8 cellular contexts compared by ENCODE assay signal in the genomic region with DNA sequence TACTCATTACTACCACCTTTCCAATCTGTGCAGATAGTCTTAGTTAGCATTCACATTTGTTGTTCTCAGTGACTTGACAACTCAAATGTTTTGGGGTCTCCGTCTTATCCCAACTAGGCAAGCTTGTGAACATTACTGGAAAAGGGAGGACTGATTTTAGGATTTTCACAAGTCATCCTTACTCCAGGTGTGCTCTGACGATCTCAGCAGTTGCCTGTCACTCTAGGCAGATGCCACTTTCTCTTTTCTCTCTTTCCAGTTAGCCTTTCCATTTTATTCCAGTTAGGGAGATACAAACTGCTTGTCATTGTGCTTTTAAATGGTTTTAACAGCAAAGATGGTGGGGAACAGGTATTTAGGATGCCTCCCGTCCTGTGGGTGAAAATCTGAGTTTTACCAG. TPM values are rescaled to one million over a fixed set of nuclear protein-coding genes. Genes with fewer than 3 reads are reported as not detected.
DNase-seq lines count a peak whose midpoint lies in the region; ATAC-seq and TF ChIP-seq lines count a peak whose summit lies in the region.

No MANE protein-coding gene starts in this region.

- H3K4me2 ChIP-seq in neuronal stem cell (ENCODE audit: insufficient read depth, low read length, poor library complexity, severe bottlenecking), result peak overlapping the region; percentile 93

- TF ChIP-seq CTCF in endothelial cell (IDR thresholded peaks at IDR 0.05; ENCODE audit: unreplicated experiment), result no peak

- H3K14ac ChIP-seq in neuronal stem cell (ENCODE audit: low read length), result no peak overlapping the region

- no peak overlapping the region for H2AFZ ChIP-seq in neuronal stem cell (ENCODE audit: low read length)

- peaks cover 9% of the 10 kb centered on the region for H3K79me1 ChIP-seq in neuronal stem cell (ENCODE audit: low read depth, low read length)

- H3K9me3 ChIP-seq in CD4-positive, CD25-positive, alpha-beta regulatory T cell (ENCODE audit: control insufficient read depth in 2 of 2, low read length in 2 of 2), result no peaks in the 10 kb centered on the region
- H3K9me3 ChIP-seq in NT2/D1 (ENCODE audit: insufficient read depth, low read length) (no peaks in the 10 kb centered on the region), neuronal stem cell (replicated peaks in 1 of 2; ENCODE audit: control insufficient read depth in 2 of 2, insufficient read depth in 1 of 2, low read depth in 1 of 2, low read length in 2 of 2) (no peaks in the 10 kb centered on the region)

- H3K27ac Mint-ChIP-seq in CD4-positive, CD25-positive, alpha-beta regulatory T cell, result peak overlapping the region; percentile 89 to 99 (median 95)
- H3K27ac Mint-ChIP-seq in endothelial cell (ENCODE audit: unreplicated experiment), result peak overlapping the region; percentile 80

- H3K27me3 ChIP-seq in CD4-positive, CD25-positive, alpha-beta regulatory T cell (ENCODE audit: control insufficient read depth, insufficient read depth, low read length), result no peaks in the 10 kb centered on the region
- H3K27me3 ChIP-seq in NT2/D1 (ENCODE audit: insufficient read depth, insufficient read length) (no peaks in the 10 kb centered on the region), neuronal stem cell (ENCODE audit: control insufficient read depth in 3 of 3, insufficient read depth in 3 of 3, low read depth in 1 of 3, low read length in 3 of 3) (no peaks in the 10 kb centered on the region)

- H2BK12ac ChIP-seq in neuronal stem cell (ENCODE audit: low read length), result no peak overlapping the region

- no peaks in the 10 kb centered on the region for H3K9me3 Mint-ChIP-seq in CD4-positive, CD25-positive, alpha-beta regulatory T cell
- H3K9me3 Mint-ChIP-seq in endothelial cell (ENCODE audit: unreplicated experiment), result no peaks in the 10 kb centered on the region

- no peak overlapping the region for H4K8ac ChIP-seq in neuronal stem cell (ENCODE audit: low read depth, low read length)

- no peak overlapping the region for H2AK5ac ChIP-seq in neuronal stem cell (ENCODE audit: low read depth, low read length)

- peak overlapping the region; percentile 76 for H3K4me3 ChIP-seq in CD4-positive, CD25-positive, alpha-beta regulatory T cell (ENCODE audit: low read depth, low read length)
- H3K4me3 ChIP-seq in NT2/D1 (ENCODE audit: insufficient read length, low read depth), result peak overlapping the region; percentile 98
- H3K4me3 ChIP-seq in neuronal stem cell (ENCODE audit: low read length in 2 of 2), result peak overlapping the region; percentile 72 to 92

- no peak overlapping the region for H2BK120ac ChIP-seq in neuronal stem cell (ENCODE audit: low read depth, low read length)

- H3K4me3 Mint-ChIP-seq in CD4-positive, CD25-positive, alpha-beta regulatory T cell, result peak overlapping the region; percentile 91 to 99 (median 96)
- H3K4me3 Mint-ChIP-seq in endothelial cell (ENCODE audit: unreplicated experiment), result peak overlapping the region; percentile 100

- H3K4ac ChIP-seq in neuronal stem cell (ENCODE audit: low read length), result no peak overlapping the region

- H4K91ac ChIP-seq in neuronal stem cell (ENCODE audit: low read depth, low read length, poor library complexity), result no peak overlapping the region

- H3K4me1 Mint-ChIP-seq in CD4-positive, CD25-positive, alpha-beta regulatory T cell, result peaks cover 11 to 60% (median 47%) of the 10 kb centered on the region in 4 donors
- peaks cover 27% of the 10 kb centered on the region for H3K4me1 Mint-ChIP-seq in endothelial cell (ENCODE audit: unreplicated experiment)

- H2BK15ac ChIP-seq in neuronal stem cell (ENCODE audit: low read length), result no peak overlapping the region

- no peak for DNase-seq in CD4-positive, CD25-positive, alpha-beta regulatory T cell
- DNase-seq in NT2/D1 (ENCODE audit: low read depth, low spot score) (no peak), endothelial cell (ENCODE audit: low spot score) (no peak), neuronal stem cell (ENCODE audit: low spot score) (no peak), T-helper 9 cell (no peak), cortex of kidney (lab: John Stamatoyannopoulos, UW) (no peak), SIG-M5 (lab: John Stamatoyannopoulos, UW) (no peak)

- no peaks in the 10 kb centered on the region for H3K27me3 Mint-ChIP-seq in CD4-positive, CD25-positive, alpha-beta regulatory T cell
- peaks cover 6% of the 10 kb centered on the region for H3K27me3 Mint-ChIP-seq in endothelial cell (ENCODE audit: unreplicated experiment)

- WGBS in neuronal stem cell (ENCODE audit: extremely low coverage in 2 of 2, insufficient read length in 2 of 2, insufficient replicate concordance in 1 of 2), 2 donors, result no CpG with 5 or more reads among the region's 3 CpGs

- no peak for ATAC-seq in CD4-positive, CD25-positive, alpha-beta regulatory T cell (ENCODE audit: low read depth in 2 of 2)
- no peak for ATAC-seq in HG03097 (IDR thresholded peaks at IDR 0.05; ENCODE audit: low FRiP score, unreplicated experiment)

- no peak overlapping the region for H2BK5ac ChIP-seq in neuronal stem cell (ENCODE audit: low read length)

- peaks cover 18% of the 10 kb centered on the region for H3K36me3 Mint-ChIP-seq in CD4-positive, CD25-positive, alpha-beta regulatory T cell
- peaks cover 18% of the 10 kb centered on the region for H3K36me3 Mint-ChIP-seq in endothelial cell (ENCODE audit: low read depth, unreplicated experiment)

- H3K9ac ChIP-seq in NT2/D1 (ENCODE audit: insufficient read length, low read depth) (peak overlapping the region; percentile 99), neuronal stem cell (ENCODE audit: low read depth, low read length, poor library complexity) (no peak overlapping the region)

- H3K27ac ChIP-seq in CD4-positive, CD25-positive, alpha-beta regulatory T cell (ENCODE audit: insufficient read depth, low read length, poor library complexity, severe bottlenecking), result peak overlapping the region; percentile 89
- H3K27ac ChIP-seq in neuronal stem cell (replicated peaks; ENCODE audit: low read length), result no peak overlapping the region

- H3K18ac ChIP-seq in neuronal stem cell (ENCODE audit: low read length), result no peak overlapping the region

- H3K23ac ChIP-seq in neuronal stem cell (ENCODE audit: low read depth, low read length, poor library complexity), result no peak overlapping the region

- H3K4me1 ChIP-seq in CD4-positive, CD25-positive, alpha-beta regulatory T cell (ENCODE audit: control insufficient read depth, insufficient read depth, low read length, poor library complexity, severe bottlenecking), result peaks cover 49% of the 10 kb centered on the region
- H3K4me1 ChIP-seq in NT2/D1 (ENCODE audit: insufficient read depth, insufficient read length), result no peaks in the 10 kb centered on the region
- peaks cover 3 to 11% of the 10 kb centered on the region in 2 donors for H3K4me1 ChIP-seq in neuronal stem cell (ENCODE audit: control insufficient read depth in 2 of 2, insufficient read depth in 1 of 2, low read depth in 1 of 2, low read length in 2 of 2)

- H3K36me3 ChIP-seq in CD4-positive, CD25-positive, alpha-beta regulatory T cell (ENCODE audit: control insufficient read depth, insufficient read depth, low read length), result peaks cover 36% of the 10 kb centered on the region
- H3K36me3 ChIP-seq in NT2/D1 (ENCODE audit: insufficient read depth, insufficient read length, low read length), result peaks cover 69% of the 10 kb centered on the region
- H3K36me3 ChIP-seq in neuronal stem cell (replicated peaks in 1 of 2; ENCODE audit: control insufficient read depth in 2 of 2, insufficient read depth in 2 of 2, low read length in 2 of 2), result peaks cover 28 to 52% of the 10 kb centered on the region in 2 donors

RNA-seq across cellular contexts. Expression of gene PA2G4, which starts 1.1 kb away (rescaled TPM):
- 63.8 TPM for total RNA-seq in CD4-positive, CD25-positive, alpha-beta regulatory T cell
- polyA plus RNA-seq in CD4-positive, CD25-positive, alpha-beta regulatory T cell, result 100 to 1,000 TPM; 193 to 203 (median 196) TPM
- 84.3 TPM for total RNA-seq in endothelial cell (ENCODE audit: unreplicated experiment)
- polyA plus RNA-seq in neuronal stem cell (2013, experiment 1 of 2), result 191 TPM
- 193 TPM for polyA plus RNA-seq in neuronal stem cell (2013, experiment 2 of 2)

RNA-seq across cellular contexts. Expression of gene RPL41, which starts 10.9 kb away (rescaled TPM):
- 4,134 TPM for total RNA-seq in CD4-positive, CD25-positive, alpha-beta regulatory T cell
- 1,000 to 10,000 TPM; 7,544 to 9,760 (median 8,849) TPM for polyA plus RNA-seq in CD4-positive, CD25-positive, alpha-beta regulatory T cell
- 3,242 TPM for total RNA-seq in endothelial cell (ENCODE audit: unreplicated experiment)
- 16,336 TPM for polyA plus RNA-seq in neuronal stem cell (2013, experiment 1 of 2)
- 16,107 TPM for polyA plus RNA-seq in neuronal stem cell (2013, experiment 2 of 2)

RNA-seq across cellular contexts. Expression of gene ZC3H10, which starts 12.6 kb away (rescaled TPM):
- total RNA-seq in CD4-positive, CD25-positive, alpha-beta regulatory T cell, result 11.0 TPM
- 1 to 10 TPM; 1.7 to 3.7 (median 2.9) TPM for polyA plus RNA-seq in CD4-positive, CD25-positive, alpha-beta regulatory T cell
- 10.4 TPM for total RNA-seq in endothelial cell (ENCODE audit: unreplicated experiment)
- 3.9 TPM for polyA plus RNA-seq in neuronal stem cell (2013, experiment 1 of 2)
- polyA plus RNA-seq in neuronal stem cell (2013, experiment 2 of 2), result 3.9 TPM

RNA-seq across cellular contexts. Expression of gene ESYT1, which starts 22.6 kb away (rescaled TPM):
- 190 TPM for total RNA-seq in CD4-positive, CD25-positive, alpha-beta regulatory T cell
- 100 to 1,000 TPM; 249 to 395 (median 333) TPM for polyA plus RNA-seq in CD4-positive, CD25-positive, alpha-beta regulatory T cell
- 302 TPM for total RNA-seq in endothelial cell (ENCODE audit: unreplicated experiment)
- 33.2 TPM for polyA plus RNA-seq in neuronal stem cell (2013, experiment 1 of 2)
- polyA plus RNA-seq in neuronal stem cell (2013, experiment 2 of 2), result 33.3 TPM

RNA-seq across cellular contexts. Expression of gene ERBB3, which starts 25.5 kb away (rescaled TPM):
- 0.69 TPM for total RNA-seq in CD4-positive, CD25-positive, alpha-beta regulatory T cell
- under 1 TPM; 0.14 to 1.00 (median 0.56) TPM for polyA plus RNA-seq in CD4-positive, CD25-positive, alpha-beta regulatory T cell
- total RNA-seq in endothelial cell (ENCODE audit: unreplicated experiment), result 4.2 TPM
- polyA plus RNA-seq in neuronal stem cell (2013, experiment 1 of 2), result 4.2 TPM
- polyA plus RNA-seq in neuronal stem cell (2013, experiment 2 of 2), result 3.8 TPM
